In genomic region chr16:16127469-16128116, GRCh38 we compare ENCODE assay signal across 8 cellular contexts.
DNase-seq lines count a peak whose midpoint lies in the region; ATAC-seq and TF ChIP-seq lines count a peak whose summit lies in the region.

No MANE protein-coding gene starts in this region.

- ATAC-seq in HG02981 (IDR thresholded peaks at IDR 0.05; ENCODE audit: unreplicated experiment) (peak; percentile 60), omental fat pad (ENCODE audit: low FRiP score) (peak; percentile 68), GM21447 (IDR thresholded peaks at IDR 0.05; ENCODE audit: unreplicated experiment) (no peak)

- peak; percentile 79 for TF ChIP-seq CTCF in foreskin fibroblast (IDR thresholded peaks at IDR 0.05; ENCODE audit: low read depth, low read length)
- TF ChIP-seq CTCF in omental fat pad (IDR thresholded peaks at IDR 0.05) = peak in 2 of 3 donors; percentile 41 to 44

- DNase-seq in COLO829 (ENCODE audit: low spot score) (peak; percentile 80), RPMI7951 (ENCODE audit: low read depth) (peak; percentile 60), foreskin fibroblast (peak; percentile 50 to 83), omental fat pad (ENCODE audit: low spot score) (peak; percentile 46), superior temporal gyrus (ENCODE audit: extremely low spot score) (peak; percentile 86)
- DNase-seq in activated T-helper 1 cell treated with anti-CD3 and anti-CD28 coated beads, Interleukin-2, amount 50 U/mL, for 16 hours (ENCODE audit: low read depth in 1 of 2, low spot score in 1 of 2) = peak; percentile 28 to 38

- no peak overlapping the region for H3K4me3 ChIP-seq in foreskin fibroblast (ENCODE audit: low read depth in 1 of 2, low read length in 2 of 2)

Comparison
In these comparisons a context has a peak if more than half of its experiments do, and no peak if none do; other contexts are left out.
1. DNase-seq: peak in every context shown above with its lines; median percentile 86 in superior temporal gyrus; 80 in COLO829; 66 in foreskin fibroblast; 60 in RPMI7951; 46 in omental fat pad; 33 in activated T-helper 1 cell treated with anti-CD3 and anti-CD28 coated beads, Interleukin-2, amount 50 U/mL, for 16 hours.